Comparison of ENCODE assay signal across 8 cellular contexts in genomic region chr1:32870615-32871363, GRCh38. TPM values are rescaled to one million over a fixed set of nuclear protein-coding genes. Genes with fewer than 3 reads are reported as not detected.
DNase-seq lines count a peak whose midpoint lies in the region; ATAC-seq and TF ChIP-seq lines count a peak whose summit lies in the region.

TSS of gene FNDC5 (minus strand) at chr1:32870912.

- peaks cover 12 to 19% (median 13%) of the 10 kb centered on the region in 3 donors for H3K4me1 Mint-ChIP-seq in IgD-negative memory B cell

- no peaks in the 10 kb centered on the region for H3K27me3 ChIP-seq in uterus

- TF ChIP-seq CTCF in AG09309 (IDR thresholded peaks at IDR 0.05; ENCODE audit: control insufficient read depth, insufficient read depth, low read depth, low read length, missing control alignments), result no peak
- peak in 1 of 4 experiments; percentile 14 for TF ChIP-seq CTCF in uterus (IDR thresholded peaks at IDR 0.05)

- DNase-seq in AG09309 (ENCODE audit: low read depth) (no peak), dermis blood vessel endothelial cell (peak; percentile 50), mesenteric fat pad (ENCODE audit: low spot score) (peak; percentile 68), uterus (peak in 1 of 2 donors; percentile 35), germinal center (ENCODE audit: low spot score) (no peak), A172 (ENCODE audit: low spot score) (no peak)

- peak within 1 kb of the TSS; percentile 73 to 90 (median 84) for H3K4me3 Mint-ChIP-seq in IgD-negative memory B cell

- H3K4me3 ChIP-seq in AG09309 (ENCODE audit: control insufficient read depth, low read depth, low read length) (peak within 1 kb of the TSS; percentile 17), uterus (peak within 1 kb of the TSS; percentile 30 to 42)

- H3K9me3 Mint-ChIP-seq in IgD-negative memory B cell, result no peaks in the 10 kb centered on the region

- peaks cover 7% of the 10 kb centered on the region for H3K36me3 Mint-ChIP-seq in IgD-negative memory B cell

- H3K9me3 ChIP-seq in uterus, result no peaks in the 10 kb centered on the region

- peaks cover 41% of the 10 kb centered on the region for H3K27me3 Mint-ChIP-seq in IgD-negative memory B cell

- intact Hi-C loops in uterus (cut with DNase I; ENCODE audit: low total_unique reads), result no loop called here

- no peaks in the 10 kb centered on the region for H3K4me1 ChIP-seq in uterus

- TF ChIP-seq POLR2A in uterus (IDR thresholded peaks at IDR 0.05), result no peak

- no peak for ATAC-seq in HG03432 (IDR thresholded peaks at IDR 0.05; ENCODE audit: unreplicated experiment)

- no peaks in the 10 kb centered on the region for H3K36me3 ChIP-seq in uterus

- H3K27ac ChIP-seq in uterus, result peak within 1 kb of the TSS; percentile 22 to 42

- H3K27ac Mint-ChIP-seq in IgD-negative memory B cell, result peak within 1 kb of the TSS in 2 of 3 donors; percentile 23 to 36

RNA-seq across cellular contexts. Expression of gene FNDC5, which starts in this region (rescaled TPM):
- not detected for polyA plus RNA-seq in IgD-negative memory B cell
- total RNA-seq in dermis blood vessel endothelial cell (0.85 and 0.88 TPM in 2 replicates), mesenteric fat pad (0.96 TPM), uterus (10 to 100 TPM in 1 of 4 donors, 1 to 10 TPM in 2, not detected in 1; 1.2 to 71.1 (median 3.7) TPM)
- total RNA-seq in A172 (2014; rRNA removed; shearing (Covaris generic)), result 0.41 TPM in 1 of 2 replicates, not detected in the other

Comparison
In these comparisons a context has a peak if more than half of its experiments do, and no peak if none do; other contexts are left out.
1. Peak in DNase-seq in dermis blood vessel endothelial cell; RNA of the gene not detected or under 1 TPM.
2. Peak in DNase-seq in mesenteric fat pad; RNA of the gene not detected or under 1 TPM.